In the genomic region with DNA sequence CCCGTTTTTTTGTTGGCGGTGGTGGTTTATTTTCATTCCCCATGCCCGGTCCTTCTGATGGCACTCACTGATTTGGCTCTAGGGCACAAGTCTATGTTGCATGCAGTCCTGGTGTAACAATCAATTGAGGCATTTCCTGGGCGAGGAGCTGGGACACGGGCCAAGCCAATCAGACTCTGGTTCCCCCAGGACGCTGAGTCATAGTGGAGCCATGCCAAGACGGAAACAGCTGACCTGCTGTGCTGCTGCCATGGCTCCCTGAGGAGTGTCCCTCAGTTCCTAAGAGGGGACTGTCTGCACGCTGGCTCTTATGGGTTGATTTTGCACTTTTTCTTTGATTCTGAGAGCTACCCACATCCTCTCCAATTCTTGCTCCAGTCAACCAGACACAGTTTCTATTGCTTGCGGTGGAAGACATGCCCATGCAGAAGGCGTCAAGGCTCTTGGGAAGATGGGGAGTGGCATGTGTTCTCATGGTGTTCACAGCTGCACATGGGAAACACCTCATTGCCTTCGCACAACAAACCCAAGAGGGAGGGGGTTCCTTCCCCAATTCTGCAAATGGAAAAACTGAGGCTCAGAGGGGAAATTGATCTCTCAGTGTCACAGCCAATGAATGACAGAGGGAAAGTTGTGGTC, we compare ENCODE assay signal across 8 cellular contexts. TPM values are rescaled to one million over a fixed set of nuclear protein-coding genes. Genes with fewer than 3 reads are reported as not detected.
DNase-seq lines count a peak whose midpoint lies in the region; ATAC-seq and TF ChIP-seq lines count a peak whose summit lies in the region.

No MANE protein-coding gene starts in this region.

- ATAC-seq in HG03565 (IDR thresholded peaks at IDR 0.05; ENCODE audit: unreplicated experiment) (no peak), HG03342 (IDR thresholded peaks at IDR 0.05; ENCODE audit: unreplicated experiment) (no peak)

- no peak overlapping the region for H3K4me3 ChIP-seq in NB4 (ENCODE audit: low read depth, low read length)

- TF ChIP-seq CTCF in NB4 (IDR thresholded peaks at IDR 0.05; ENCODE audit: low read depth, low read length): no peak

- peak; percentile 66 for DNase-seq in AG20443 (ENCODE audit: low spot score)
- DNase-seq in NB4 (ENCODE audit: low read depth): peak; percentile 90
- DNase-seq in amniotic epithelial cell (ENCODE audit: low read depth): peak; percentile 75
- DNase-seq in iris pigment epithelial cell (ENCODE audit: low read depth): peak; percentile 95
- no peak for DNase-seq in retina
- DNase-seq in SK-N-DZ (ENCODE audit: low spot score): no peak

- no peak for TF ChIP-seq POLR2A in NB4 (IDR thresholded peaks at IDR 0.05; ENCODE audit: extremely low read depth, insufficient read length)

RNA-seq across cellular contexts. Expression of gene ALDH1L1, which starts 28.4 kb away (rescaled TPM):
- 0.10 TPM in 1 of 2 replicates, not detected in the other for polyA plus RNA-seq in SK-N-DZ (2014; cell fraction: cytosol; rRNA removed)
- not detected in 2 replicates for polyA plus RNA-seq in SK-N-DZ (2014; cell fraction: nucleus; rRNA removed)

Comparison
In these comparisons a context has a peak if more than half of its experiments do, and no peak if none do; other contexts are left out.
1. DNase-seq: peak in AG20443 (single experiment), NB4 (single experiment), amniotic epithelial cell (single experiment) and iris pigment epithelial cell (single experiment); none in retina (single experiment) and SK-N-DZ (single experiment).